In genomic region chr2:89836326-89836725, GRCh38 we compare ENCODE assay signal across 7 cellular contexts.
A peak's percentile ranks its signal among the peaks of the same experiment; 100 is the strongest.
DNase-seq lines count a peak whose midpoint lies in the region; ATAC-seq and TF ChIP-seq lines count a peak whose summit lies in the region.
"Not testable (repeated sequence)": the region's sequence is repeated elsewhere in the genome, so short reads cannot be mapped to it uniquely, and the experiment has no call there.

No MANE protein-coding gene starts in this region.

- not testable (repeated sequence) for H3K9me2 ChIP-seq in GM23338 (ENCODE audit: insufficient read depth)

- intact Hi-C loops in left cardiac atrium (cut with DNase I); naive thymus-derived CD4-positive, alpha-beta T cell (cut with micrococcal nuclease): not testable (repeated sequence)

- CTCF ChIA-PET in naive thymus-derived CD4-positive, alpha-beta T cell (lab: Charles Lee) = not testable (repeated sequence)

- not testable (repeated sequence) for H3K27ac Mint-ChIP-seq in GM23338; naive thymus-derived CD4-positive, alpha-beta T cell

- TF ChIP-seq CTCF in GM23338 (conservative IDR thresholded peaks at IDR 0.05; ENCODE audit: low read depth in 2 of 2) = not testable (repeated sequence)

- peak overlapping the region; percentile 25; the same call in 1 of the 2 replicates for H3K4me3 ChIP-seq in GM23338
- H3K4me3 ChIP-seq in naive thymus-derived CD4-positive, alpha-beta T cell (ENCODE audit: low read length) = not testable (repeated sequence)

- not testable (repeated sequence) for H3K27me3 ChIP-seq in GM23338 (ENCODE audit: insufficient read depth); naive thymus-derived CD4-positive, alpha-beta T cell (ENCODE audit: control insufficient read depth in 2 of 2, insufficient read depth in 2 of 2, low read length in 2 of 2)

- peaks cover 12 to 24% (median 18%) of the 10 kb centered on the region in 3 experiments for H3K9me3 ChIP-seq in naive thymus-derived CD4-positive, alpha-beta T cell (ENCODE audit: control insufficient read depth in 2 of 3, low read length in 3 of 3)

- H3K9me3 Mint-ChIP-seq in GM23338 = not testable (repeated sequence)
- peaks cover 0 to 50% (median 21%) of the 10 kb centered on the region in 11 donors for H3K9me3 Mint-ChIP-seq in naive thymus-derived CD4-positive, alpha-beta T cell

- ATAC-seq in GM18868 (IDR thresholded peaks at IDR 0.05; ENCODE audit: unreplicated experiment) (peak; percentile 39), GM23338 (peak; percentile 41; the same call in 2 of the 3 replicates), HG03159 (IDR thresholded peaks at IDR 0.05; ENCODE audit: unreplicated experiment) (peak; percentile 45), left cardiac atrium (peak; percentile 73 to 85)
- ATAC-seq in naive thymus-derived CD4-positive, alpha-beta T cell = peak; percentile 73

- not testable (repeated sequence) for H4K20me1 ChIP-seq in GM23338 (replicated peaks; ENCODE audit: insufficient read depth)

- H3F3A ChIP-seq in GM23338 (replicated peaks; ENCODE audit: low read depth) = peaks cover 12% of the 10 kb centered on the region; the same call in 1 of the 2 replicates

- H3K4me1 Mint-ChIP-seq in GM23338 = not testable (repeated sequence)
- H3K4me1 Mint-ChIP-seq in naive thymus-derived CD4-positive, alpha-beta T cell = peaks cover 0 to 14% (median 0%) of the 10 kb centered on the region in 7 donors

- peaks cover 51% of the 10 kb centered on the region for H3K27me3 Mint-ChIP-seq in GM23338 (ENCODE audit: insufficient read depth, low read depth, poor library complexity)
- not testable (repeated sequence) for H3K27me3 Mint-ChIP-seq in naive thymus-derived CD4-positive, alpha-beta T cell

- H3K36me3 Mint-ChIP-seq in GM23338 (ENCODE audit: low read depth) = not testable (repeated sequence)
- peaks cover 10 to 45% (median 21%) of the 10 kb centered on the region in 5 donors for H3K36me3 Mint-ChIP-seq in naive thymus-derived CD4-positive, alpha-beta T cell

- H3K4me3 Mint-ChIP-seq in GM23338; naive thymus-derived CD4-positive, alpha-beta T cell: not testable (repeated sequence)

- not testable (repeated sequence) for H3K27ac ChIP-seq in GM23338 (ENCODE audit: low read depth); naive thymus-derived CD4-positive, alpha-beta T cell (ENCODE audit: low read depth, low read length)

- POLR2A ChIA-PET in naive thymus-derived CD4-positive, alpha-beta T cell (lab: Charles Lee) = not testable (repeated sequence)

- H3K4me1 ChIP-seq in GM23338 (ENCODE audit: insufficient read depth); naive thymus-derived CD4-positive, alpha-beta T cell (ENCODE audit: control insufficient read depth in 2 of 2, insufficient read depth in 2 of 2, low read length in 2 of 2): not testable (repeated sequence)

- H3K4me2 ChIP-seq in GM23338 = not testable (repeated sequence)

- peak; percentile 44 for DNase-seq in GM23338 (ENCODE audit: low spot score)
- peak; percentile 49 for DNase-seq in SK-N-DZ (ENCODE audit: low spot score)
- peak; percentile 93 for DNase-seq in dedifferentiated amniotic fluid mesenchymal stem cell (ENCODE audit: extremely low spot score)
- not testable (repeated sequence) for DNase-seq in left cardiac atrium; naive thymus-derived CD4-positive, alpha-beta T cell

- H3K79me2 ChIP-seq in GM23338 (replicated peaks; ENCODE audit: insufficient read depth) = not testable (repeated sequence)

- H2AFZ ChIP-seq in GM23338 = not testable (repeated sequence)

- H3K36me3 ChIP-seq in GM23338 (ENCODE audit: insufficient read depth) = peaks cover 47% of the 10 kb centered on the region
- not testable (repeated sequence) for H3K36me3 ChIP-seq in naive thymus-derived CD4-positive, alpha-beta T cell (ENCODE audit: control insufficient read depth in 2 of 3, insufficient read depth in 3 of 3, low read length in 3 of 3)
